ENCODE assay signal across 1 cellular context in the genomic region with DNA sequence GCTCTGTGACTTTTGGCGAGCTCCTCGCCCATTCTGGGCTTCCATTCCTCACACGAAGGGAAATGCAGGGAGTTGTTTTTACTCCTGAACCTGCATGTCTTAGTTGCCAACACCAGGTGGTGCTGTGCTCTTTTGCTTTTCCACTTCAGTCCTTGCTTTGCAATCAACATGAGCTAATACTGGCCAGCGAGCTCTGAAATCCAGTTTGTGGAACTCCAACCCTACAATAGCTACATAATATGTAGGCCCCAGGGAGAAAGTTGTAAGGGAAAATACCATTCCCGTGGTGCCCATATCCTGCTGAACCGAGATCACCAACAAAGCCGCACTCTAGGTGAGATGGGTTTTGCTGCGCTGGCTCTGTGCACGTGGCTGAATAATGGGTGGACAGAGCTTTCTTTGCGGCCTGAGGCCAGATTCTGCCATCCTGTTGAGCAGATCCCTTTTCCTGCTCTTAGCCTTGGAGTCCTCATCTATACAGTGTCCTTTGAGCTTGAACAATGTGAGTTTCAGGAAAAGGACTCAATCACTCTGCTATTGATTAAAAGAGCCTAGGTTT.
TF ChIP-seq lines count a peak whose summit lies in the region.

No MANE protein-coding gene starts in this region.

TF ChIP-seq in HCT116, 20 proteins besides CTCF, POLR2A, EP300 and RAD21 (continued from another document):
- no peak for TF ChIP-seq REST (IDR thresholded peaks at IDR 0.05; ENCODE audit: low read depth)
- no peak for TF ChIP-seq YY1 (IDR thresholded peaks at IDR 0.05; ENCODE audit: extremely low read depth, insufficient replicate concordance, low read depth, low read length)
- no peak for TF ChIP-seq EZH2phosphoT487 (IDR thresholded peaks at IDR 0.05; ENCODE audit: borderline replicate concordance)
- no peak for TF ChIP-seq SP1 (IDR thresholded peaks at IDR 0.05; ENCODE audit: low read depth)
- TF ChIP-seq SIN3A (IDR thresholded peaks at IDR 0.05; ENCODE audit: low read depth) = no peak
- TF ChIP-seq EZH2 (IDR thresholded peaks at IDR 0.05) = no peak
- no peak for TF ChIP-seq POLR2AphosphoS5 (IDR thresholded peaks at IDR 0.05; ENCODE audit: low read depth, low read length)
- TF ChIP-seq MAX (IDR thresholded peaks at IDR 0.05) = no peak
- no peak for TF ChIP-seq ZNF274 (IDR thresholded peaks at IDR 0.05; ENCODE audit: low read depth, low read length)
- no peak for TF ChIP-seq CBX3 (IDR thresholded peaks at IDR 0.05; ENCODE audit: low read depth)
- TF ChIP-seq TCF7L2 (IDR thresholded peaks at IDR 0.05; ENCODE audit: borderline replicate concordance, extremely low read depth, insufficient read depth, insufficient read length) = no peak
- TF ChIP-seq, protein P1, sequence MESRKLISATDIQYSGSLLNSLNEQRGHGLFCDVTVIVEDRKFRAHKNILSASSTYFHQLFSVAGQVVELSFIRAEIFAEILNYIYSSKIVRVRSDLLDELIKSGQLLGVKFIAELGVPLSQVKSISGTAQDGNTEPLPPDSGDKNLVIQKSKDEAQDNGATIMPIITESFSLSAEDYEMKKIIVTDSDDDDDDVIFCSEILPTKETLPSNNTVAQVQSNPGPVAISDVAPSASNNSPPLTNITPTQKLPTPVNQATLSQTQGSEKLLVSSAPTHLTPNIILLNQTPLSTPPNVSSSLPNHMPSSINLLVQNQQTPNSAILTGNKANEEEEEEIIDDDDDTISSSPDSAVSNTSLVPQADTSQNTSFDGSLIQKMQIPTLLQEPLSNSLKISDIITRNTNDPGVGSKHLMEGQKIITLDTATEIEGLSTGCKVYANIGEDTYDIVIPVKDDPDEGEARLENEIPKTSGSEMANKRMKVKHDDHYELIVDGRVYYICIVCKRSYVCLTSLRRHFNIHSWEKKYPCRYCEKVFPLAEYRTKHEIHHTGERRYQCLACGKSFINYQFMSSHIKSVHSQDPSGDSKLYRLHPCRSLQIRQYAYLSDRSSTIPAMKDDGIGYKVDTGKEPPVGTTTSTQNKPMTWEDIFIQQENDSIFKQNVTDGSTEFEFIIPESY (IDR thresholded peaks at IDR 0.05; ENCODE audit: extremely low read depth, insufficient replicate concordance, low read length) = no peak
- TF ChIP-seq EGR1 (IDR thresholded peaks at IDR 0.05; ENCODE audit: low read depth) = no peak
- TF ChIP-seq FOSL1 (IDR thresholded peaks at IDR 0.05; ENCODE audit: low read depth) = no peak
- no peak for TF ChIP-seq SRF (IDR thresholded peaks at IDR 0.05; ENCODE audit: low read depth)
